Comparison of ENCODE assay signal across 9 cellular contexts in genomic region chr15:63402498-63403253, GRCh38. TPM values are rescaled to one million over a fixed set of nuclear protein-coding genes. Genes with fewer than 3 reads are reported as not detected.
A peak's percentile ranks its signal among the peaks of the same experiment; 100 is the strongest.
DNase-seq lines count a peak whose midpoint lies in the region; ATAC-seq, FAIRE-seq and TF ChIP-seq lines count a peak whose summit lies in the region.
"Had no signal": no experiment of that assay in that cellular context is flagged by ENCODE, and none has a peak within 500 bp of the region (broad histone marks: within the 10 kb centered on the region; RNA-seq: fewer than 3 reads in every experiment).

No MANE protein-coding gene starts in this region.

- no peak for TF ChIP-seq RAD21 in HepG2 (CRISPR knock-in tag; IDR thresholded peaks at IDR 0.05)

- POLR2A ChIA-PET in HepG2 (lab: Yijun Ruan, JAX), result no interaction called here

- H3K79me2 ChIP-seq in ACC112 (ENCODE audit: control insufficient read depth, insufficient read depth, low read length, unreplicated experiment), result no peaks in the 10 kb centered on the region
- no peaks in the 10 kb centered on the region for H3K79me2 ChIP-seq in HepG2 (ENCODE audit: insufficient read depth, low read length)

- H3K27me3 ChIP-seq in ACC112 (ENCODE audit: insufficient read depth, low read length) (no peaks in the 10 kb centered on the region), HepG2 (ENCODE audit: control insufficient read depth in 1 of 2, insufficient read depth in 2 of 2, low read length in 2 of 2) (peaks cover 2 to 3% of the 10 kb centered on the region in 2 experiments; a peak in 2 of 5 replicates), MG63 (no peaks in the 10 kb centered on the region)

- CTCF ChIA-PET in HepG2 (lab: Yijun Ruan, JAX; ENCODE audit: low intra/inter-chr PET ratio, low total read pairs), result interaction anchor here (1.6 kb wide), 1 partner anchor 114 kb away, joined by 9 read pairs; no protein-coding TSS in a partner anchor

- no peak overlapping the region for H3K27ac ChIP-seq in ACC112 (ENCODE audit: low read depth, low read length)
- no peak overlapping the region for H3K27ac ChIP-seq in HepG2 (ENCODE audit: extremely low read length, insufficient read depth, low read length)

- no peak overlapping the region for H3K9ac ChIP-seq in HepG2 (ENCODE audit: insufficient read depth, low read depth, low read length)

- DNase-seq in GM12865 (ENCODE audit: low read depth) (peak; percentile 30), NCI-H69 (lab: John Stamatoyannopoulos, UW) (peak; percentile 54), cerebellar cortex (ENCODE audit: low spot score) (peak; percentile 52), HepG2 (ENCODE audit: low spot score) (peak; percentile 23), MG63 (no peak)
- DNase-seq in effector CD4-positive, alpha-beta T cell, result no peak
- DNase-seq in stimulated activated CD4-positive, alpha-beta T cell treated with anti-CD3 and anti-CD28 coated beads, Interleukin-12 subunit alpha, Interleukin-12 subunit beta, amount 100 ng/mL, for 4 hours, result no peak

- 51% methylated on average over 7 of the region's 7 CpGs for WGBS in HepG2 (ENCODE audit: low lambda C conversion rate)

- no peaks in the 10 kb centered on the region for H3K36me3 ChIP-seq in ACC112 (ENCODE audit: insufficient read depth, low read length)
- H3K36me3 ChIP-seq in HepG2 (replicated peaks in 1 of 2; ENCODE audit: control insufficient read depth in 1 of 2, insufficient read depth in 2 of 2, low read length in 2 of 2), result no peaks in the 10 kb centered on the region
- H3K36me3 ChIP-seq in MG63, result no peaks in the 10 kb centered on the region
- H3K36me3 ChIP-seq: HAP-1 had no signal

- H3K9me3 ChIP-seq in HepG2 (ENCODE audit: low read length) (no peaks in the 10 kb centered on the region), MG63 (no peaks in the 10 kb centered on the region)
- H3K9me3 ChIP-seq: HAP-1 had no signal

- peak overlapping the region; percentile 48 for H3K4me2 ChIP-seq in HepG2 (ENCODE audit: low read depth, low read length)

- TF ChIP-seq POLR2A in HepG2 (IDR thresholded peaks at IDR 0.05; ENCODE audit: insufficient read depth in 1 of 2, low read depth in 2 of 2, low read length in 2 of 2), result no peak

- BruUV-seq in HepG2 (replicated peaks; lab: Mats Ljungman, UMichigan), result no TSS peak

- H3K4me1 ChIP-seq in ACC112 (ENCODE audit: control insufficient read depth, insufficient read depth, low read length, unreplicated experiment) (peaks cover 20% of the 10 kb centered on the region), HepG2 (ENCODE audit: insufficient read depth, low read length) (peaks cover 36% of the 10 kb centered on the region)
- H3K4me1 ChIP-seq: HAP-1 had no signal

- FAIRE-seq in HepG2 (lab: Jason Lieb, UNC), result peak; percentile 50

- intact Hi-C loops in HepG2 (cut with micrococcal nuclease; ENCODE audit: unreplicated experiment), result loop anchor here (1.0 to 2.0 kb wide), 2 partner anchors 114 to 246 kb away; no protein-coding TSS in a partner anchor

- no peak for TF ChIP-seq EP300 in HepG2 (IDR thresholded peaks at IDR 0.05; ENCODE audit: low read depth in 2 of 2, low read length in 2 of 2)
- no peak for TF ChIP-seq EP300 in HepG2 (CRISPR knock-in tag; IDR thresholded peaks at IDR 0.05; ENCODE audit: borderline replicate concordance)

- in situ Hi-C loops in HepG2 (cut with HindIII; ENCODE audit: extremely low pct_ligation_motif_present, low pct_unique_long_range_greater_than_20kb), result loop anchor here (5.0 to 25.0 kb wide), 3 partner anchors 115 to 615 kb away; partner anchors contain the start of gene RPS27L

- no peaks in the 10 kb centered on the region for H4K20me1 ChIP-seq in HepG2 (ENCODE audit: insufficient read depth, low read length)

- peak; percentile 73 for ATAC-seq in HepG2

- H2AFZ ChIP-seq in ACC112 (ENCODE audit: low read length, unreplicated experiment) (peak overlapping the region; percentile 34), HepG2 (ENCODE audit: low read length) (no peak overlapping the region)

- TF ChIP-seq CTCF in GM12865 (IDR thresholded peaks at IDR 0.05; ENCODE audit: insufficient read depth, low read depth, low read length, missing control alignments), result peak; percentile 44
- TF ChIP-seq CTCF in HepG2 (CRISPR knock-in tag; IDR thresholded peaks at IDR 0.05), result peak; percentile 55

- no peak overlapping the region for H3K4me3 ChIP-seq in ACC112 (ENCODE audit: low read depth, low read length)
- no peak overlapping the region for H3K4me3 ChIP-seq in GM12865 (ENCODE audit: low read depth, low read length)
- no peak overlapping the region for H3K4me3 ChIP-seq in HepG2 (replicated peaks in 1 of 3; ENCODE audit: insufficient read depth in 1 of 3, low read depth in 2 of 3, low read length in 3 of 3)
- no peak overlapping the region for H3K4me3 ChIP-seq in MG63
- H3K4me3 ChIP-seq: HAP-1 had no signal

TF ChIP-seq in HepG2, 621 proteins besides CTCF, POLR2A, EP300 and RAD21:
- peak; percentile 47 for TF ChIP-seq SMC3 (IDR thresholded peaks at IDR 0.05; ENCODE audit: low read length)
- no peak for TF ChIP-seq PHF20 (CRISPR knock-in tag; IDR thresholded peaks at IDR 0.05)
- no peak for TF ChIP-seq ZNF816 (CRISPR knock-in tag; IDR thresholded peaks at IDR 0.05; ENCODE audit: borderline replicate concordance)
- 0 out of 2 replicates have a peak, but pooled peaks have one; percentile 50 for TF ChIP-seq ZNF501 (CRISPR knock-in tag; IDR thresholded peaks at IDR 0.05)
- TF ChIP-seq ZNF292 (CRISPR knock-in tag; IDR thresholded peaks at IDR 0.05; ENCODE audit: borderline replicate concordance, low read depth), result 0 out of 2 replicates have a peak, but pooled peaks have one; percentile 2
- TF ChIP-seq E2F5 (CRISPR knock-in tag; conservative IDR thresholded peaks at IDR 0.05), result no peak
- peak; percentile 70 for TF ChIP-seq STAG1 (CRISPR knock-in tag; IDR thresholded peaks at IDR 0.05)
- TF ChIP-seq IKZF4 (CRISPR knock-in tag; IDR thresholded peaks at IDR 0.05; ENCODE audit: borderline replicate concordance, low read depth, not compliant biosample characterization), result no peak
- TF ChIP-seq KDM3A (CRISPR knock-in tag; IDR thresholded peaks at IDR 0.05; ENCODE audit: low read depth), result no peak
- 0 out of 2 replicates have a peak, but pooled peaks have one; percentile 11 for TF ChIP-seq ZNF317 (CRISPR knock-in tag; IDR thresholded peaks at IDR 0.05)
- TF ChIP-seq MBNL3 (CRISPR knock-in tag; conservative IDR thresholded peaks at IDR 0.05), result no peak
- TF ChIP-seq ZNF770 (CRISPR knock-in tag; IDR thresholded peaks at IDR 0.05), result peak; percentile 37; the same call in 1 of the 2 replicates
- TF ChIP-seq MEIS2 (CRISPR knock-in tag; IDR thresholded peaks at IDR 0.05), result no peak
- no peak for TF ChIP-seq ZNF619 (CRISPR knock-in tag; IDR thresholded peaks at IDR 0.05)
- no peak for TF ChIP-seq ZNF235 (CRISPR knock-in tag; IDR thresholded peaks at IDR 0.05; ENCODE audit: borderline replicate concordance)

RNA-seq across cellular contexts. Expression of gene CA12, which starts 21.0 kb away (rescaled TPM):
- 0.07 and 0.08 TPM in 2 replicates for total RNA-seq in HepG2 (2016; rRNA removed; fragmentation: Illumina TruSeq; extraction: Trizol)
- not detected in 2 replicates for total RNA-seq in HepG2 (2016; cell fraction: cytosol; rRNA removed; fragmentation: Illumina TruSeq; extraction: Trizol; ENCODE audit: low read depth)
- total RNA-seq in HepG2 (2016; cell fraction: insoluble cytoplasmic fraction; rRNA removed; fragmentation: Illumina TruSeq; extraction: Trizol), result 0.15 and 0.25 TPM in 2 replicates
- total RNA-seq in HepG2 (2016; cell fraction: membrane; rRNA removed; fragmentation: Illumina TruSeq; extraction: Trizol), result 0.03 TPM in 1 of 2 replicates, not detected in the other
- 0.53 and 0.60 TPM in 2 replicates for total RNA-seq in HepG2 (2016; cell fraction: nucleus; rRNA removed; fragmentation: Illumina TruSeq; extraction: Trizol)
- 0.20 and 0.52 TPM in 2 replicates for polyA plus RNA-seq in HepG2 (2011; rRNA removed)
- 0.13 and 0.28 TPM in 2 replicates for polyA plus RNA-seq in HepG2 (2011; cell fraction: cytosol; rRNA removed)
- 0.06 and 0.12 TPM in 2 replicates for polyA plus RNA-seq in HepG2 (2011; cell fraction: nucleus; rRNA removed)
- 0.15 and 0.19 TPM in 2 replicates for polyA plus RNA-seq in HepG2 (2012)
- polyA plus RNA-seq in HepG2 (2016; cell fraction: cytosol; fragmentation: Illumina TruSeq; extraction: Trizol; ENCODE audit: low read depth), result not detected in 2 replicates
- polyA plus RNA-seq in HepG2 (2016; cell fraction: insoluble cytoplasmic fraction; fragmentation: Illumina TruSeq; extraction: Trizol; ENCODE audit: low read depth), result 0.05 TPM in 1 of 2 replicates, not detected in the other
- not detected in 2 replicates for polyA plus RNA-seq in HepG2 (2016; cell fraction: membrane; fragmentation: Illumina TruSeq; extraction: Trizol; ENCODE audit: low read depth)
- polyA plus RNA-seq in HepG2 (2016; cell fraction: nucleus; fragmentation: Illumina TruSeq; extraction: Trizol; ENCODE audit: insufficient read depth, low read depth), result 0.17 and 0.18 TPM in 2 replicates
- 0.04 and 8.4 TPM in 2 replicates for polyA minus RNA-seq in HepG2 (2011; rRNA and poly(A)+ RNA removed; ENCODE audit: low replicate concordance)
- 0.20 and 0.70 TPM in 2 replicates for polyA minus RNA-seq in HepG2 (2011; cell fraction: cytosol; rRNA and poly(A)+ RNA removed)
- 0.37 TPM in 1 of 2 replicates, not detected in the other for polyA minus RNA-seq in HepG2 (2011; cell fraction: nucleus; rRNA and poly(A)+ RNA removed)
- total RNA-seq in MG63 (2014; rRNA removed; shearing (Covaris generic); ENCODE audit: low replicate concordance), result 4.7 and 4.8 TPM in 2 replicates

Comparison
In these comparisons a context has a peak if more than half of its experiments do, and no peak if none do; other contexts are left out.
1. DNase-seq: peak in GM12865 (single experiment), NCI-H69 (single experiment), cerebellar cortex (single experiment) and HepG2 (single experiment); none in MG63 (single experiment), effector CD4-positive, alpha-beta T cell (single experiment) and stimulated activated CD4-positive, alpha-beta T cell treated with anti-CD3 and anti-CD28 coated beads, Interleukin-12 subunit alpha, Interleukin-12 subunit beta, amount 100 ng/mL, for 4 hours (single experiment).